ENCODE assay signal across 8 cellular contexts in genomic region chr1:160951443-160952128, GRCh38. TPM values are rescaled to one million over a fixed set of nuclear protein-coding genes. Genes with fewer than 3 reads are reported as not detected.
DNase-seq lines count a peak whose midpoint lies in the region; ATAC-seq lines count a peak whose summit lies in the region.

No MANE protein-coding gene starts in this region.

- no peak overlapping the region for H3K27ac ChIP-seq in SK-N-MC

- H3K4me3 Mint-ChIP-seq in activated naive CD4-positive, alpha-beta T cell treated with anti-CD3 and anti-CD28 coated beads for 36 hours = no peak overlapping the region

- H3K9me3 ChIP-seq in SK-N-MC (ENCODE audit: low read depth, low read length) = no peaks in the 10 kb centered on the region

- no peaks in the 10 kb centered on the region for H3K36me3 ChIP-seq in SK-N-MC (ENCODE audit: insufficient read depth, low read length)

- H3K9ac ChIP-seq in SK-N-MC (ENCODE audit: insufficient read length) = no peak overlapping the region

- H3K9me3 Mint-ChIP-seq in activated naive CD4-positive, alpha-beta T cell treated with anti-CD3 and anti-CD28 coated beads for 36 hours = no peaks in the 10 kb centered on the region

- in situ Hi-C loops in G401 (cut with HindIII; ENCODE audit: low sequenced_read_pairs) = no loop called here

- no peak overlapping the region for H3K4me3 ChIP-seq in SK-N-MC

- intact Hi-C loops in activated naive CD4-positive, alpha-beta T cell treated with anti-CD3 and anti-CD28 coated beads for 36 hours (cut with micrococcal nuclease) = loop anchor here (1.0 to 5.0 kb wide), 8 partner anchors 19 to 527 kb away; no protein-coding TSS in a partner anchor
- intact Hi-C loops in head of caudate nucleus (cut with DNase I) = loop anchor here (10.0 kb wide), 2 partner anchors 117 to 227 kb away; no protein-coding TSS in a partner anchor

- CTCF ChIA-PET in activated naive CD4-positive, alpha-beta T cell treated with anti-CD3 and anti-CD28 coated beads for 36 hours (lab: Charles Lee) = interaction anchor here (0.6 to 5.9 kb wide), 60 partner anchors 9 to 333 kb away, joined by 3 to 229 read pairs (median 6); partner anchors contain the start of genes CD244, ITLN1, KLHDC9 and LY9

- H3K27ac Mint-ChIP-seq in activated naive CD4-positive, alpha-beta T cell treated with anti-CD3 and anti-CD28 coated beads for 36 hours = no peak overlapping the region

- peak; percentile 57 for ATAC-seq in HG03565 (IDR thresholded peaks at IDR 0.05; ENCODE audit: unreplicated experiment)
- ATAC-seq in GM21825 (IDR thresholded peaks at IDR 0.05; ENCODE audit: unreplicated experiment) = no peak

- H3K36me3 Mint-ChIP-seq in activated naive CD4-positive, alpha-beta T cell treated with anti-CD3 and anti-CD28 coated beads for 36 hours (ENCODE audit: low read depth) = no peaks in the 10 kb centered on the region

- no peaks in the 10 kb centered on the region for H3K27me3 Mint-ChIP-seq in activated naive CD4-positive, alpha-beta T cell treated with anti-CD3 and anti-CD28 coated beads for 36 hours (ENCODE audit: low read depth)

- DNase-seq in G401 (ENCODE audit: low spot score) (peak; percentile 26), SK-N-MC (ENCODE audit: low read depth, low spot score) (peak; percentile 12), head of caudate nucleus (peak; percentile 28 to 83 (median 68)), putamen (ENCODE audit: low spot score) (peak; percentile 44), NCI-H2171 treated with DMSO at 0.1 percent for 48 hours (lab: John Stamatoyannopoulos, UW) (no peak)
- peak; percentile 85 for DNase-seq in activated naive CD4-positive, alpha-beta T cell treated with anti-CD3 and anti-CD28 coated beads for 36 hours

- peaks cover 3% of the 10 kb centered on the region for H3K4me1 Mint-ChIP-seq in activated naive CD4-positive, alpha-beta T cell treated with anti-CD3 and anti-CD28 coated beads for 36 hours (ENCODE audit: low read depth)

RNA-seq across cellular contexts. Expression of gene ITLN2, which starts 3.0 kb away (rescaled TPM):
- not detected in 2 replicates for total RNA-seq in G401 (2014; rRNA removed; shearing (Covaris generic))
- total RNA-seq in activated naive CD4-positive, alpha-beta T cell treated with anti-CD3 and anti-CD28 coated beads for 36 hours = not detected
